In genomic region chr7:146791344-146792300, GRCh38 we compare ENCODE assay signal across 17 cellular contexts.
"Had no signal": no experiment of that assay in that cellular context is flagged by ENCODE, and none has a peak within 500 bp of the region (broad histone marks: within the 10 kb centered on the region; RNA-seq: fewer than 3 reads in every experiment).

No MANE protein-coding gene starts in this region.

- H3K27me3 Mint-ChIP-seq: activated CD4-positive, alpha-beta T cell treated with anti-CD3 and anti-CD28 coated beads, Interleukin-2, amount 10 ng/mL, durations not matched to agents 7 days and 5 days; activated naive CD4-positive, alpha-beta T cell treated with anti-CD3 and anti-CD28 coated beads, Interleukin-2, amount 10 ng/mL, durations not matched to agents 7 days and 5 days; activated T-helper 17 cell treated with anti-CD3 and anti-CD28 coated beads, Interleukin-2, amount 50 U/mL, for 72 hours; memory B cell; T-helper 17 cell had no signal

- H3K4me1 Mint-ChIP-seq: activated CD4-positive, alpha-beta T cell treated with anti-CD3 and anti-CD28 coated beads, Interleukin-2, amount 10 ng/mL, durations not matched to agents 7 days and 5 days; activated naive CD4-positive, alpha-beta T cell treated with anti-CD3 and anti-CD28 coated beads, Interleukin-2, amount 10 ng/mL, durations not matched to agents 7 days and 5 days; activated T-helper 17 cell treated with anti-CD3 and anti-CD28 coated beads, Interleukin-2, amount 50 U/mL, for 72 hours; memory B cell; T-helper 17 cell had no signal

- H3K27ac Mint-ChIP-seq: activated CD4-positive, alpha-beta T cell treated with anti-CD3 and anti-CD28 coated beads, Interleukin-2, amount 10 ng/mL, durations not matched to agents 7 days and 5 days; activated naive CD4-positive, alpha-beta T cell treated with anti-CD3 and anti-CD28 coated beads, Interleukin-2, amount 10 ng/mL, durations not matched to agents 7 days and 5 days; activated T-helper 17 cell treated with anti-CD3 and anti-CD28 coated beads, Interleukin-2, amount 50 U/mL, for 72 hours; memory B cell; T-helper 17 cell had no signal

- H3K4me3 Mint-ChIP-seq: activated CD4-positive, alpha-beta T cell treated with anti-CD3 and anti-CD28 coated beads, Interleukin-2, amount 10 ng/mL, durations not matched to agents 7 days and 5 days; activated naive CD4-positive, alpha-beta T cell treated with anti-CD3 and anti-CD28 coated beads, Interleukin-2, amount 10 ng/mL, durations not matched to agents 7 days and 5 days; activated T-helper 17 cell treated with anti-CD3 and anti-CD28 coated beads, Interleukin-2, amount 50 U/mL, for 72 hours; memory B cell; T-helper 17 cell had no signal

- H3K27ac ChIP-seq: body of pancreas, esophagus squamous epithelium, foreskin keratinocyte, left ventricle myocardium inferior, parathyroid adenoma, stomach had no signal

- H3K36me3 Mint-ChIP-seq: activated naive CD4-positive, alpha-beta T cell treated with anti-CD3 and anti-CD28 coated beads, Interleukin-2, amount 10 ng/mL, durations not matched to agents 7 days and 5 days; memory B cell had no signal

- DNase-seq: activated CD4-positive, alpha-beta T cell treated with anti-CD3 and anti-CD28 coated beads, Interleukin-2, amount 10 ng/mL, durations not matched to agents 7 days and 5 days; activated CD4-positive, CD25-positive, alpha-beta regulatory T cell; activated CD8-positive, alpha-beta memory T cell treated with anti-CD3 and anti-CD28 coated beads for 24 hours; activated naive CD4-positive, alpha-beta T cell treated with anti-CD3 and anti-CD28 coated beads, Interleukin-2, amount 10 ng/mL, durations not matched to agents 7 days and 5 days; body of pancreas; cerebellar nuclear complex; esophagus squamous epithelium; foreskin keratinocyte; kidney; left ventricle myocardium inferior; retina; stimulated activated CD4-positive, alpha-beta T cell treated with anti-CD3 and anti-CD28 coated beads, Interleukin-4, amount 100 ng/mL, for 4 hours; stomach; T-helper 17 cell had no signal
